In genomic region chr7:105661625-105662024, GRCh38 we compare ENCODE assay signal across 1 cellular context.
TF ChIP-seq lines count a peak whose summit lies in the region.

No MANE protein-coding gene starts in this region.

TF ChIP-seq in liver, 16 proteins besides CTCF, POLR2A, EP300 and RAD21 (continued from another document):
- TF ChIP-seq REST (IDR thresholded peaks at IDR 0.05), result no peak
